ENCODE assay signal across 1 cellular context in the genomic region with DNA sequence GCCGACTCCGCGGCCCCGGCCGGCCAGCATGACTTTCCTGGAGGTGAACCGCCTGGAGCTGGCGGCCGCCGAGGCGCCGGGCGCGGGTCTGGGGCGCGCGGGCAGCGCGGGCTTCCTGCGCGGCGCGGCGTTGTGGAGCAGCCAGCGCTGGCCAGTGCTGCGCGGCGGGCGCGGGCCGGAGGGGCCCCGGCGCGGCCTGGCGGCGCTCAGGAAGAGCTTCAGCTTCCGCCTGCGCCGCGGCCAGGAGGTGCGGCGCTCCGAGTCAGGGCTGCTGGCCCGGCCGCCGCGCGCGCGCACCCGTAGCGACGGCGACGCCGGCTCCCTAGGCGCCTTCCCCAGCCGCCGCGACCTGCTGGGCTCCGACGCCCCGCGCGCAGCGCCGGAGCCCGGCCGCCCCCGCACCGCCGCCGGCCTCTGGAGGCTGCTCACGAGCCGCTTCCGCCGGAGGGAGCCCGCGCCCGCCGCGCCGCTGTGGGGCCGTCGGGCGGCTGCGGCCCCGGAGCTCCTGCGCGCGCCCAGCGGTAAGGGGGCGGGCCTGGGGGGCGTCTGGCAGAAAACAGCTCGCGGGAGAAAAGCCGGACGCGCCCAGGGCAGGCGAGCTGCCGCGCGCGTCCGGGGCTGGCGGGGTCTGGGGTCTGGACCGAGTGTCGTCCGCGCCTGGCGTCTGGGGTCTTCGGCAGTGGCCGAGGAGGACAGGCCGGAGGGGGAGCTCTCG.
TF ChIP-seq lines count a peak whose summit lies in the region.

No MANE protein-coding gene starts in this region.

TF ChIP-seq in endothelial cell of umbilical vein, 7 proteins besides CTCF, POLR2A, EP300 and RAD21:
- no peak for TF ChIP-seq EZH2 (IDR thresholded peaks at IDR 0.05; ENCODE audit: borderline replicate concordance, low read depth, low read length, severe bottlenecking)
- TF ChIP-seq MYC (IDR thresholded peaks at IDR 0.05; ENCODE audit: low read depth, low read length) = no peak
- peak; percentile 59 for TF ChIP-seq POLR2AphosphoS5 (IDR thresholded peaks at IDR 0.05; ENCODE audit: insufficient read depth, low read depth, low read length)
- no peak for TF ChIP-seq FOS (IDR thresholded peaks at IDR 0.05; ENCODE audit: borderline replicate concordance, insufficient read depth, low read length)
- TF ChIP-seq, protein P1, sequence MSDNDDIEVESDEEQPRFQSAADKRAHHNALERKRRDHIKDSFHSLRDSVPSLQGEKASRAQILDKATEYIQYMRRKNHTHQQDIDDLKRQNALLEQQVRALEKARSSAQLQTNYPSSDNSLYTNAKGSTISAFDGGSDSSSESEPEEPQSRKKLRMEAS (IDR thresholded peaks at IDR 0.05; ENCODE audit: insufficient read depth, insufficient read length) = no peak
- TF ChIP-seq JUN (IDR thresholded peaks at IDR 0.05; ENCODE audit: borderline replicate concordance, insufficient read depth, insufficient read length, low read depth) = no peak
- no peak for TF ChIP-seq GATA2 (IDR thresholded peaks at IDR 0.05; ENCODE audit: insufficient read depth, insufficient read length, low read depth, low read length)
